8 cellular contexts compared by ENCODE assay signal in the genomic region with DNA sequence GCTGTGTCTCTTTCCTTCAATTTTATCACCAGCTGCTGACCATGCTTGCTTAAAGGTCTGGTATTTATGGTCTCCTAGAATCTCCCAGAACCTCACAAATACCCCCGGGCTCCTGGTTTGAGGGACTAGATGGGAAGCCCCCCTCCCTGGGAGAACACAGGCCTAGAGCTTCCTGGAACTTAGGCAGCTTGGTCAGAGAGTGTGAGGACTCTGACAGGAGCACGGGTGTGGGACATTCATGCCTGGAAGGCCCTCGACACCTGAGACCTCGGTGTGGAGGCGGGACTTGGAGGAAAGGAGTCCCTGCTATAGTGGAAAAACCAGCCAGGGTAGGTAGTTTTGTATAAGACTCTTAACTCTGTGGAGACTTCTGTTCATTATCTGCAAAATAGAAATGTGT.
DNase-seq lines count a peak whose midpoint lies in the region; ATAC-seq and TF ChIP-seq lines count a peak whose summit lies in the region.
"Not testable (repeated sequence)": the region's sequence is repeated elsewhere in the genome, so short reads cannot be mapped to it uniquely, and the experiment has no call there.

No MANE protein-coding gene starts in this region.

- not testable (repeated sequence) for H3K27ac ChIP-seq in CD4-positive, alpha-beta memory T cell (ENCODE audit: low read depth, low read length); H9 (ENCODE audit: insufficient read length, low read depth, low read length); upper lobe of right lung

- POLR2A ChIA-PET in CD4-positive, alpha-beta memory T cell (lab: Charles Lee; ENCODE audit: partially characterized antibody) = not testable (repeated sequence)

- H2BK15ac ChIP-seq in H9 (ENCODE audit: low read depth, low read length) = not testable (repeated sequence)

- not testable (repeated sequence) for H3K9me3 Mint-ChIP-seq in CD4-positive, alpha-beta memory T cell; H9; activated CD4-positive, alpha-beta T cell treated with anti-CD3 and anti-CD28 coated beads, Interleukin-2, amount 10 ng/mL, durations not matched to agents 24 days and 14 days; activated T-helper 17 cell treated with anti-CD3 and anti-CD28 coated beads, Interleukin-2, amount 50 U/mL, for 72 hours; chondrocyte (ENCODE audit: low read depth); immature natural killer cell; nephron progenitor cell

- H4K8ac ChIP-seq in H9 (replicated peaks; ENCODE audit: insufficient read length, low read depth, low read length) = not testable (repeated sequence)

- H3T11ph ChIP-seq in H9 (ENCODE audit: low read length) = not testable (repeated sequence)

- not testable (repeated sequence) for H3K27me3 ChIP-seq in CD4-positive, alpha-beta memory T cell (ENCODE audit: insufficient read depth, low read length); H9 (ENCODE audit: insufficient read depth, low read length); upper lobe of right lung

- H3K27ac Mint-ChIP-seq in CD4-positive, alpha-beta memory T cell = peak overlapping the region in 5 of 7 donors; percentile 29 to 93 (median 86)
- not testable (repeated sequence) for H3K27ac Mint-ChIP-seq in H9; activated T-helper 17 cell treated with anti-CD3 and anti-CD28 coated beads, Interleukin-2, amount 50 U/mL, for 72 hours; nephron progenitor cell
- peak overlapping the region; percentile 86 for H3K27ac Mint-ChIP-seq in activated CD4-positive, alpha-beta T cell treated with anti-CD3 and anti-CD28 coated beads, Interleukin-2, amount 10 ng/mL, durations not matched to agents 24 days and 14 days
- H3K27ac Mint-ChIP-seq in chondrocyte (ENCODE audit: unreplicated experiment) = peak overlapping the region; percentile 45
- peak overlapping the region; percentile 45 to 97 (median 94) for H3K27ac Mint-ChIP-seq in immature natural killer cell

- H3K14ac ChIP-seq in H9 (ENCODE audit: insufficient read depth, low read length) = not testable (repeated sequence)

- not testable (repeated sequence) for H3K27me3 Mint-ChIP-seq in CD4-positive, alpha-beta memory T cell; H9 (ENCODE audit: low read depth); activated CD4-positive, alpha-beta T cell treated with anti-CD3 and anti-CD28 coated beads, Interleukin-2, amount 10 ng/mL, durations not matched to agents 24 days and 14 days; activated T-helper 17 cell treated with anti-CD3 and anti-CD28 coated beads, Interleukin-2, amount 50 U/mL, for 72 hours; chondrocyte (ENCODE audit: low read depth); immature natural killer cell (ENCODE audit: low read depth in 3 of 3); nephron progenitor cell (ENCODE audit: low read depth, poor library complexity)

- ATAC-seq in activated T-helper 17 cell treated with anti-CD3 and anti-CD28 coated beads, Interleukin-2, amount 50 U/mL, for 72 hours (replicated peaks) = not testable (repeated sequence)
- ATAC-seq in upper lobe of right lung = peak; percentile 62

- H2BK5ac ChIP-seq in H9 (ENCODE audit: insufficient read length, low read length) = not testable (repeated sequence)

- H3K4me3 Mint-ChIP-seq in CD4-positive, alpha-beta memory T cell = peak overlapping the region in 1 of 8 donors; percentile 20
- not testable (repeated sequence) for H3K4me3 Mint-ChIP-seq in H9; activated CD4-positive, alpha-beta T cell treated with anti-CD3 and anti-CD28 coated beads, Interleukin-2, amount 10 ng/mL, durations not matched to agents 24 days and 14 days; chondrocyte (ENCODE audit: unreplicated experiment); nephron progenitor cell
- H3K4me3 Mint-ChIP-seq in activated T-helper 17 cell treated with anti-CD3 and anti-CD28 coated beads, Interleukin-2, amount 50 U/mL, for 72 hours = peak overlapping the region; percentile 66
- peak overlapping the region in 1 of 5 donors; percentile 81 for H3K4me3 Mint-ChIP-seq in immature natural killer cell

- not testable (repeated sequence) for H3K18ac ChIP-seq in H9 (ENCODE audit: insufficient read length, low read depth, low read length)

- DNase-seq in CD4-positive, alpha-beta memory T cell; activated CD4-positive, alpha-beta T cell treated with anti-CD3 and anti-CD28 coated beads, Interleukin-2, amount 10 ng/mL, durations not matched to agents 24 days and 14 days; chondrocyte (ENCODE audit: low spot score); immature natural killer cell; upper lobe of right lung: not testable (repeated sequence)
- DNase-seq in H9 (peak; percentile 37), nephron progenitor cell (peak; percentile 7)

- not testable (repeated sequence) for H3K9ac ChIP-seq in H9 (ENCODE audit: extremely low read depth, insufficient read length, low read length)

- H4K91ac ChIP-seq in H9 (ENCODE audit: insufficient read length, low read depth, low read length) = not testable (repeated sequence)

- not testable (repeated sequence) for H3K36me3 Mint-ChIP-seq in CD4-positive, alpha-beta memory T cell; H9 (ENCODE audit: insufficient read depth in 1 of 3, low read depth in 3 of 3); activated CD4-positive, alpha-beta T cell treated with anti-CD3 and anti-CD28 coated beads, Interleukin-2, amount 10 ng/mL, durations not matched to agents 24 days and 14 days (ENCODE audit: low read depth); activated T-helper 17 cell treated with anti-CD3 and anti-CD28 coated beads, Interleukin-2, amount 50 U/mL, for 72 hours (ENCODE audit: low read depth); chondrocyte (ENCODE audit: low read depth); immature natural killer cell; nephron progenitor cell (ENCODE audit: low read depth)

- H4K20me1 ChIP-seq in H9 (ENCODE audit: control insufficient read depth, insufficient read depth, insufficient read length) = not testable (repeated sequence)

- CTCF ChIA-PET in CD4-positive, alpha-beta memory T cell (lab: Charles Lee; ENCODE audit: partially characterized antibody) = not testable (repeated sequence)

- H3K56ac ChIP-seq in H9 (ENCODE audit: insufficient read length, low read depth, low read length) = not testable (repeated sequence)

- not testable (repeated sequence) for H2BK20ac ChIP-seq in H9 (ENCODE audit: low read depth, low read length, poor library complexity, severe bottlenecking)

- not testable (repeated sequence) for H3K79me2 ChIP-seq in H9 (ENCODE audit: insufficient read depth, low read length)

- H2BK120ac ChIP-seq in H9 (ENCODE audit: low read depth, low read length, poor library complexity, severe bottlenecking) = not testable (repeated sequence)

- H3K79me1 ChIP-seq in H9 (ENCODE audit: insufficient read depth, low read depth, low read length, poor library complexity, severe bottlenecking) = not testable (repeated sequence)

- not testable (repeated sequence) for H2AFZ ChIP-seq in H9 (ENCODE audit: low read length)

- H3K36me3 ChIP-seq in CD4-positive, alpha-beta memory T cell (ENCODE audit: insufficient read depth, low read length); upper lobe of right lung: not testable (repeated sequence)

- H3K4me3 ChIP-seq in CD4-positive, alpha-beta memory T cell (ENCODE audit: low read length in 2 of 2); upper lobe of right lung: not testable (repeated sequence)

- not testable (repeated sequence) for H3K23ac ChIP-seq in H9 (ENCODE audit: insufficient read length, low read depth, low read length)

- not testable (repeated sequence) for H4K5ac ChIP-seq in H9 (ENCODE audit: insufficient read length, low read depth, low read length)

- H3K4me1 ChIP-seq in CD4-positive, alpha-beta memory T cell (ENCODE audit: insufficient read depth, low read length); H9 (ENCODE audit: insufficient read depth, low read length); upper lobe of right lung: not testable (repeated sequence)

- intact Hi-C loops in CD4-positive, alpha-beta memory T cell (cut with micrococcal nuclease); activated CD4-positive, alpha-beta T cell treated with anti-CD3 and anti-CD28 coated beads, Interleukin-2, amount 10 ng/mL, durations not matched to agents 24 days and 14 days (cut with micrococcal nuclease); upper lobe of right lung (cut with DNase I): not testable (repeated sequence)

- TF ChIP-seq CTCF in H9 (conservative IDR thresholded peaks at IDR 0.05); chondrocyte (IDR thresholded peaks at IDR 0.05); nephron progenitor cell (IDR thresholded peaks at IDR 0.05); upper lobe of right lung (IDR thresholded peaks at IDR 0.05): not testable (repeated sequence)

- WGBS in H9 (ENCODE audit: extremely low coverage, insufficient read length, low lambda C conversion rate) = no CpG with 5 or more reads among the region's 5 CpGs

- not testable (repeated sequence) for H3K9me3 ChIP-seq in CD4-positive, alpha-beta memory T cell (ENCODE audit: control insufficient read depth in 1 of 2, low read length in 2 of 2); H9 (ENCODE audit: control insufficient read depth, low read depth, low read length); upper lobe of right lung

- H2AK5ac ChIP-seq in H9 (ENCODE audit: insufficient read length, low read length) = not testable (repeated sequence)

- not testable (repeated sequence) for H3K23me2 ChIP-seq in H9 (ENCODE audit: insufficient read length, low read depth, low read length, poor library complexity, severe bottlenecking)

- peaks cover 8 to 30% (median 12%) of the 10 kb centered on the region in 4 donors for H3K4me1 Mint-ChIP-seq in CD4-positive, alpha-beta memory T cell
- H3K4me1 Mint-ChIP-seq in H9 = peaks cover 10 to 15% of the 10 kb centered on the region in 2 experiments
- H3K4me1 Mint-ChIP-seq in activated CD4-positive, alpha-beta T cell treated with anti-CD3 and anti-CD28 coated beads, Interleukin-2, amount 10 ng/mL, durations not matched to agents 24 days and 14 days; activated T-helper 17 cell treated with anti-CD3 and anti-CD28 coated beads, Interleukin-2, amount 50 U/mL, for 72 hours: not testable (repeated sequence)
- H3K4me1 Mint-ChIP-seq in chondrocyte (ENCODE audit: low read depth) = peaks cover 18% of the 10 kb centered on the region
- H3K4me1 Mint-ChIP-seq in immature natural killer cell = peaks cover 15 to 29% of the 10 kb centered on the region in 2 donors
- H3K4me1 Mint-ChIP-seq in nephron progenitor cell = peaks cover 35% of the 10 kb centered on the region

- H3K4ac ChIP-seq in H9 (ENCODE audit: low read depth, low read length) = not testable (repeated sequence)

- not testable (repeated sequence) for H3K4me2 ChIP-seq in H9 (ENCODE audit: insufficient read depth, insufficient read length, low read length)

- not testable (repeated sequence) for H2BK12ac ChIP-seq in H9 (ENCODE audit: insufficient read length, low read depth, low read length)
